Comparison of ENCODE assay signal across 11 cellular contexts in the genomic region with DNA sequence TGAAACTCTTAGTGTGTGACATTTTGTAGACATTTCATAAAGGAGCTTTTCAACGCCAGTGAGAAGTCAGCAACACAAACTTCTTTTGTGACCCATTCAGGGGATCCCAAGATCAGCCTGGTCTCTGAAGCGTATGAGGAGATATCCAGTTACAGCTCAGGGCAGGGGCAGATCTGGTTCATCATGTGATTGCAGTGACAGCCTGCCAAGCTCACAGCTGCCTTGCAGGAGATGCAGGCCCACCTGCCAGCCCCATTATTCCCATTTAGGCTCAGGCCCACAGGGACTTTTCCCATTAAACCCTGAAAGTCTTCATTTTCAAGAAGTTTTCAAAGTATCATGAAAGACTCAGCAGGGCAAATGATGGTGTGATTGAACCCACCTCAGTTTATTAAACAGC. TPM values are rescaled to one million over a fixed set of nuclear protein-coding genes. Genes with fewer than 3 reads are reported as not detected.
DNase-seq lines count a peak whose midpoint lies in the region; ATAC-seq and TF ChIP-seq lines count a peak whose summit lies in the region.
"Had no signal": no experiment of that assay in that cellular context is flagged by ENCODE, and none has a peak within 500 bp of the region (broad histone marks: within the 10 kb centered on the region; RNA-seq: fewer than 3 reads in every experiment).

No MANE protein-coding gene starts in this region.

- H3K9me3 ChIP-seq in prostate gland, result no peaks in the 10 kb centered on the region

- intact Hi-C loops in prostate gland (cut with DNase I), result no loop called here

- no peak for ATAC-seq in HG02678 (IDR thresholded peaks at IDR 0.05; ENCODE audit: unreplicated experiment)

- DNase-seq in COR-L47 (lab: John Stamatoyannopoulos, UW), result peak; percentile 81
- DNase-seq in NCI-H1436 (lab: John Stamatoyannopoulos, UW), result peak; percentile 77
- peak; percentile 50 to 77 for DNase-seq in SHP77 (lab: John Stamatoyannopoulos, UW)
- DNase-seq in islet precursor cell, result peak; percentile 73
- DNase-seq in stimulated activated CD8-positive, alpha-beta memory T cell treated with anti-CD3 and anti-CD28 coated beads, Interleukin-4, amount 100 ng/mL, for 48 hours, result no peak
- DNase-seq in prostate gland (ENCODE audit: low spot score), result no peak
- no peak for DNase-seq in activated CD4-positive, alpha-beta T cell treated with anti-CD3 and anti-CD28 coated beads for 48 hours
- DNase-seq: immature natural killer cell, KG1 had no signal

- no peaks in the 10 kb centered on the region for H3K36me3 ChIP-seq in prostate gland
- H3K36me3 ChIP-seq: BLaER1 treated with 17β-estradiol and CSF1 and Interleukin-3, amounts not matched to agents 10 nM and 100 nM had no signal

- H3K27ac ChIP-seq in prostate gland, result no peak overlapping the region
- H3K27ac ChIP-seq: BLaER1 treated with 17β-estradiol and CSF1 and Interleukin-3, amounts not matched to agents 10 nM and 100 nM had no signal

- no peak for TF ChIP-seq POLR2A in prostate gland (IDR thresholded peaks at IDR 0.05)

- H3K4me1 ChIP-seq in prostate gland (replicated peaks), result no peaks in the 10 kb centered on the region

- WGBS in prostate gland, result 29% methylated on average over 2 of the region's 2 CpGs

- no peaks in the 10 kb centered on the region for H3K27me3 ChIP-seq in prostate gland (replicated peaks; ENCODE audit: insufficient read depth)
- H3K27me3 ChIP-seq: BLaER1 treated with 17β-estradiol and CSF1 and Interleukin-3, amounts not matched to agents 10 nM and 100 nM had no signal

- no peak for TF ChIP-seq CTCF in prostate gland (IDR thresholded peaks at IDR 0.05)

- H3K4me3 ChIP-seq in prostate gland, result no peak overlapping the region
- H3K4me3 ChIP-seq: BLaER1 treated with 17β-estradiol and CSF1 and Interleukin-3, amounts not matched to agents 10 nM and 100 nM had no signal

RNA-seq across cellular contexts. Expression of a gene that starts 38.3 kb away (rescaled TPM):
- total RNA-seq in prostate gland, result 10 to 100 TPM in 1 of 2 donors, 1 to 10 TPM in 1; 4.6 to 16.1 TPM

Comparison
In these comparisons a context has a peak if more than half of its experiments do, and no peak if none do; other contexts are left out.
1. DNase-seq: peak in COR-L47 (single experiment), NCI-H1436 (single experiment), SHP77 (2 of 2) and islet precursor cell (single experiment); none in stimulated activated CD8-positive, alpha-beta memory T cell treated with anti-CD3 and anti-CD28 coated beads, Interleukin-4, amount 100 ng/mL, for 48 hours (single experiment), prostate gland (single experiment) and activated CD4-positive, alpha-beta T cell treated with anti-CD3 and anti-CD28 coated beads for 48 hours (single experiment).